In genomic region chr5:177086918-177087706, GRCh38 we compare ENCODE assay signal across 8 cellular contexts. TPM values are rescaled to one million over a fixed set of nuclear protein-coding genes. Genes with fewer than 3 reads are reported as not detected.
A peak's percentile ranks its signal among the peaks of the same experiment; 100 is the strongest.
DNase-seq lines count a peak whose midpoint lies in the region; ATAC-seq and TF ChIP-seq lines count a peak whose summit lies in the region.

No MANE protein-coding gene starts in this region.

- H3K4me3 ChIP-seq in stomach = peak overlapping the region; percentile 50 to 56 (median 52)

- H3K9me3 Mint-ChIP-seq in endothelial cell (ENCODE audit: unreplicated experiment) (no peaks in the 10 kb centered on the region), nephron progenitor cell (no peaks in the 10 kb centered on the region)

- WGBS in stomach, 5 donors = 1 to 7% (median 3%) methylated on average over 13 to 60 of the region's 60 CpGs

- peak; percentile 69 for TF ChIP-seq CTCF in GM10248 (IDR thresholded peaks at IDR 0.05; ENCODE audit: control extremely low read depth, extremely low read depth, low read depth, missing control alignments)
- TF ChIP-seq CTCF in endothelial cell (IDR thresholded peaks at IDR 0.05; ENCODE audit: unreplicated experiment) = peak; percentile 76
- peak; percentile 60 for TF ChIP-seq CTCF in nephron progenitor cell (IDR thresholded peaks at IDR 0.05)
- TF ChIP-seq CTCF in stomach (IDR thresholded peaks at IDR 0.05) = peak in 5 of 7 experiments; percentile 36 to 87 (median 61)

- H3K27ac ChIP-seq in stomach = peak overlapping the region; percentile 54 to 80 (median 70)

- no peaks in the 10 kb centered on the region for H3K9me3 ChIP-seq in stomach

- peaks cover 0 to 29% (median 0%) of the 10 kb centered on the region in 3 donors for H3K27me3 ChIP-seq in stomach

- ATAC-seq in GM18519 (IDR thresholded peaks at IDR 0.05; ENCODE audit: low FRiP score, unreplicated experiment) = no peak

- H3K4me1 ChIP-seq in stomach = peaks cover 8 to 46% (median 39%) of the 10 kb centered on the region in 4 donors

- CTCF ChIA-PET in GM10248 (lab: Yijun Ruan, JAX) = interaction anchor here (0.9 to 5.0 kb wide), 6 partner anchors 15 to 428 kb away, joined by 3 to 80 read pairs (median 7); no protein-coding TSS in a partner anchor

- H3K27ac Mint-ChIP-seq in endothelial cell (ENCODE audit: unreplicated experiment) = no peak overlapping the region
- no peak overlapping the region for H3K27ac Mint-ChIP-seq in nephron progenitor cell

- H3K4me3 Mint-ChIP-seq in endothelial cell (ENCODE audit: unreplicated experiment) (peak overlapping the region; percentile 17), nephron progenitor cell (peak overlapping the region; percentile 64)

- DNase-seq in GM10248 (ENCODE audit: extremely low spot score) = peak; percentile 85
- DNase-seq in H4 (ENCODE audit: low spot score) = peak; percentile 56
- DNase-seq in NCI-H1105 treated with DMSO at 0.1 percent for 48 hours (lab: John Stamatoyannopoulos, UW) = peak; percentile 39
- peak; percentile 56 to 60 for DNase-seq in activated CD4-positive, alpha-beta T cell treated with anti-CD3 and anti-CD28 coated beads, Interleukin-2, amount 50 U/mL, for 48 hours
- peak; percentile 69 for DNase-seq in endothelial cell (ENCODE audit: low spot score)
- peak; percentile 71 for DNase-seq in nephron progenitor cell
- peak; percentile 70 for DNase-seq in stomach

- H3K27me3 Mint-ChIP-seq in endothelial cell (ENCODE audit: unreplicated experiment) = peaks cover 27% of the 10 kb centered on the region
- H3K27me3 Mint-ChIP-seq in nephron progenitor cell (ENCODE audit: low read depth, poor library complexity) = peaks cover 20% of the 10 kb centered on the region

- POLR2A ChIA-PET in GM10248 (lab: Yijun Ruan, JAX) = interaction anchor here (0.6 kb wide), 2 partner anchors 9 to 74 kb away, joined by 4 to 6 read pairs; no protein-coding TSS in a partner anchor

- intact Hi-C loops in stomach (cut with DNase I; ENCODE audit: low total_unique reads) = no loop called here

- TF ChIP-seq POLR2A in stomach (IDR thresholded peaks at IDR 0.05) = no peak

- H3K4me1 Mint-ChIP-seq in endothelial cell (ENCODE audit: unreplicated experiment) (peaks cover 33% of the 10 kb centered on the region), nephron progenitor cell (peaks cover 50% of the 10 kb centered on the region)

- H3K36me3 Mint-ChIP-seq in endothelial cell (ENCODE audit: low read depth, unreplicated experiment) (no peaks in the 10 kb centered on the region), nephron progenitor cell (ENCODE audit: low read depth) (peaks cover 4% of the 10 kb centered on the region)

- no peak for TF ChIP-seq EP300 in stomach (IDR thresholded peaks at IDR 0.05)

- H3K36me3 ChIP-seq in stomach = peaks cover 0 to 12% (median under 1%) of the 10 kb centered on the region in 4 donors

RNA-seq across cellular contexts. Expression of gene FGFR4, which starts 0.4 kb away (rescaled TPM):
- 11.4 and 16.9 TPM in 2 replicates for total RNA-seq in H4 (2014; rRNA removed; shearing (Covaris generic))
- total RNA-seq in endothelial cell (ENCODE audit: unreplicated experiment) (11.0 TPM), stomach (100 to 1,000 TPM in 1 of 5 donors, 10 to 100 TPM in 3, 1 to 10 TPM in 1; 4.1 to 145 (median 11.0) TPM)
- 10 to 100 TPM in 2 of 3 donors, 1 to 10 TPM in 1; 5.2 to 17.0 (median 15.9) TPM for polyA plus RNA-seq in stomach

RNA-seq across cellular contexts. Expression of gene NSD1, which starts 46.5 kb away (rescaled TPM):
- 27.6 and 30.3 TPM in 2 replicates for total RNA-seq in H4 (2014; rRNA removed; shearing (Covaris generic))
- total RNA-seq in endothelial cell (ENCODE audit: unreplicated experiment) (111 TPM), stomach (10 to 100 TPM; 17.5 to 69.9 (median 40.0) TPM)
- polyA plus RNA-seq in stomach = 1 to 10 TPM; 5.1 to 6.9 (median 5.9) TPM
